In the genomic region with DNA sequence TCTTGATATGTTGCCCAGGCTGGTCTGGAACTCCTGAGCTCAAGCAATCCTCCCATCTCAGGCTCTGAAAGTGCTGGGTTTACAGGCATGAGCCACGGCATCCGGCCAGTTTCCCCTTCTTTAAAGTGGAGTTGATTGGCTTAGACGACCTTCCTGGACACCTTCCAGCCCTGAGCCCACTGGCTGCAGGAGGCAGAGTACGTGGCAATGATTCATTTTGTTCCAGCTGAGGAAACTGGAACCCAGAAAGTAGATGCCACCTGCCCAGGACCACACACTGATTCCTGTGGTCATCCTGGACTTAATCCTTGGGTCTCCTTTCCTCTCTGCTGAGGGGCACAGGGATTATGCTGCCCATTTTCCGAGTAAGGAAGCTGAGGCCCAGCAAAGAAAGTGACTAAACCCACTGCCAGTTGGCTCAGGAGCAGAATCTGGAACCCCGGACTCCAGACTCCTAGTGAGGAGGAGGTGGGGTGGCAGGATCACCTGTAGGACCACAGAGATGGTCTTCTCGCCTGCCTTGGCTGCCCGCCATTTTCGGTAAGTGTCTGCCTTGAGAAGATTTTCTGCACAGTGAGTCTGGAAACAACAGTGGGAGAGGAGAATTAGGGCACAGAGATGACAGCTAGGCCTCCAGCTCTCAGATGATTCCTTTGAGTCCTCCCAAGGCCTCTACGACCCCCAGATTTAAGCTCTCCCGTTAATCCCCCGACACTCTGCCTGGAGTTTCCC, we compare ENCODE assay signal across 8 cellular contexts. TPM values are rescaled to one million over a fixed set of nuclear protein-coding genes. Genes with fewer than 3 reads are reported as not detected.
DNase-seq lines count a peak whose midpoint lies in the region; ATAC-seq lines count a peak whose summit lies in the region.

No MANE protein-coding gene starts in this region.

- no peak for DNase-seq in activated naive CD4-positive, alpha-beta T cell (lab: John Stamatoyannopoulos, UW)
- DNase-seq in activated CD4-positive, alpha-beta memory T cell treated with anti-CD3 and anti-CD28 coated beads, Interleukin-2, amount 10 ng/mL, durations not matched to agents 7 days and 5 days, result no peak
- no peak for DNase-seq in stimulated activated naive B cell treated with anti-CD40 and anti-IgM and Interleukin-4, amounts not matched to agents 10 μg/mL and 1 μg/mL and 100 μg/mL, for 72 hours
- DNase-seq in DMS153 treated with DMSO at 0.1 percent for 48 hours (lab: John Stamatoyannopoulos, UW; ENCODE audit: unreplicated experiment), result no peak
- DNase-seq in globus pallidus (ENCODE audit: low spot score), result no peak

- H3K4me3 Mint-ChIP-seq in activated naive CD4-positive, alpha-beta T cell treated with anti-CD3 and anti-CD28 coated beads, Interleukin-2, amount 50 U/mL, for 24 hours, result peak overlapping the region; percentile 95
- peak overlapping the region; percentile 95 for H3K4me3 Mint-ChIP-seq in activated CD4-positive, alpha-beta memory T cell treated with anti-CD3 and anti-CD28 coated beads, Interleukin-2, amount 10 ng/mL, durations not matched to agents 7 days and 5 days
- H3K4me3 Mint-ChIP-seq in stimulated activated naive B cell treated with anti-CD40 and anti-IgM and Interleukin-4, amounts not matched to agents 10 μg/mL and 1 μg/mL and 100 μg/mL, for 72 hours, result peak overlapping the region; percentile 97 to 99

- H3K27me3 ChIP-seq in iPS-15b (ENCODE audit: control insufficient read depth, insufficient read depth, low read length), result no peaks in the 10 kb centered on the region

- peaks cover 6% of the 10 kb centered on the region for H3K4me1 ChIP-seq in iPS-15b (ENCODE audit: control insufficient read depth, insufficient read depth, low read length)

- H3K27ac Mint-ChIP-seq in activated naive CD4-positive, alpha-beta T cell treated with anti-CD3 and anti-CD28 coated beads, Interleukin-2, amount 50 U/mL, for 24 hours, result peak overlapping the region; percentile 90
- H3K27ac Mint-ChIP-seq in activated CD4-positive, alpha-beta memory T cell treated with anti-CD3 and anti-CD28 coated beads, Interleukin-2, amount 10 ng/mL, durations not matched to agents 7 days and 5 days, result peak overlapping the region; percentile 87
- peak overlapping the region; percentile 98 for H3K27ac Mint-ChIP-seq in stimulated activated naive B cell treated with anti-CD40 and anti-IgM and Interleukin-4, amounts not matched to agents 10 μg/mL and 1 μg/mL and 100 μg/mL, for 72 hours

- ATAC-seq in stimulated activated naive B cell treated with anti-CD40 and anti-IgM and Interleukin-4, amounts not matched to agents 10 μg/mL and 1 μg/mL and 100 μg/mL, for 72 hours (replicated peaks), result no peak
- no peak for ATAC-seq in HG03521 (IDR thresholded peaks at IDR 0.05; ENCODE audit: unreplicated experiment)

- H3K4me1 Mint-ChIP-seq in activated naive CD4-positive, alpha-beta T cell treated with anti-CD3 and anti-CD28 coated beads, Interleukin-2, amount 50 U/mL, for 24 hours, result peaks cover 44% of the 10 kb centered on the region
- peaks cover 43% of the 10 kb centered on the region for H3K4me1 Mint-ChIP-seq in activated CD4-positive, alpha-beta memory T cell treated with anti-CD3 and anti-CD28 coated beads, Interleukin-2, amount 10 ng/mL, durations not matched to agents 7 days and 5 days
- peaks cover 26 to 51% of the 10 kb centered on the region in 2 donors for H3K4me1 Mint-ChIP-seq in stimulated activated naive B cell treated with anti-CD40 and anti-IgM and Interleukin-4, amounts not matched to agents 10 μg/mL and 1 μg/mL and 100 μg/mL, for 72 hours

- CTCF ChIA-PET in activated CD4-positive, alpha-beta memory T cell treated with anti-CD3 and anti-CD28 coated beads, Interleukin-2, amount 10 ng/mL, durations not matched to agents 7 days and 5 days (lab: Charles Lee), result interaction anchor here (0.6 to 9.6 kb wide), 7 partner anchors 9 to 1867 kb away, joined by 3 to 95 read pairs (median 3); partner anchors contain the start of genes IRGQ and ZNF576

- POLR2A ChIA-PET in activated CD4-positive, alpha-beta memory T cell treated with anti-CD3 and anti-CD28 coated beads, Interleukin-2, amount 10 ng/mL, durations not matched to agents 7 days and 5 days (lab: Charles Lee), result interaction anchor here (0.9 to 3.0 kb wide), 10 partner anchors 10 to 127 kb away, joined by 3 to 57 read pairs (median 6); partner anchors contain the start of genes IRGQ, ZNF575 and ZNF576

- peak overlapping the region; percentile 70 for H3K9ac ChIP-seq in iPS-15b (ENCODE audit: low read depth, low read length)

- H3K27me3 Mint-ChIP-seq in activated naive CD4-positive, alpha-beta T cell treated with anti-CD3 and anti-CD28 coated beads, Interleukin-2, amount 50 U/mL, for 24 hours, result no peaks in the 10 kb centered on the region
- peaks cover 3% of the 10 kb centered on the region for H3K27me3 Mint-ChIP-seq in activated CD4-positive, alpha-beta memory T cell treated with anti-CD3 and anti-CD28 coated beads, Interleukin-2, amount 10 ng/mL, durations not matched to agents 7 days and 5 days
- H3K27me3 Mint-ChIP-seq in stimulated activated naive B cell treated with anti-CD40 and anti-IgM and Interleukin-4, amounts not matched to agents 10 μg/mL and 1 μg/mL and 100 μg/mL, for 72 hours, result no peaks in the 10 kb centered on the region

- H3K9me3 ChIP-seq in iPS-15b (ENCODE audit: control insufficient read depth, insufficient read depth, low read length), result no peaks in the 10 kb centered on the region

- H3K4me3 ChIP-seq in iPS-15b (ENCODE audit: low read depth, low read length), result peak overlapping the region; percentile 92

- H3K36me3 Mint-ChIP-seq in activated naive CD4-positive, alpha-beta T cell treated with anti-CD3 and anti-CD28 coated beads, Interleukin-2, amount 50 U/mL, for 24 hours, result no peaks in the 10 kb centered on the region
- H3K36me3 Mint-ChIP-seq in activated CD4-positive, alpha-beta memory T cell treated with anti-CD3 and anti-CD28 coated beads, Interleukin-2, amount 10 ng/mL, durations not matched to agents 7 days and 5 days (ENCODE audit: low read depth), result peaks cover 21% of the 10 kb centered on the region
- H3K36me3 Mint-ChIP-seq in stimulated activated naive B cell treated with anti-CD40 and anti-IgM and Interleukin-4, amounts not matched to agents 10 μg/mL and 1 μg/mL and 100 μg/mL, for 72 hours, result peaks cover 5 to 22% of the 10 kb centered on the region in 2 donors

- peaks cover 2% of the 10 kb centered on the region for H3K36me3 ChIP-seq in iPS-15b (ENCODE audit: control insufficient read depth, insufficient read depth, low read length)

- no peaks in the 10 kb centered on the region for H3K9me3 Mint-ChIP-seq in activated naive CD4-positive, alpha-beta T cell treated with anti-CD3 and anti-CD28 coated beads, Interleukin-2, amount 50 U/mL, for 24 hours
- no peaks in the 10 kb centered on the region for H3K9me3 Mint-ChIP-seq in activated CD4-positive, alpha-beta memory T cell treated with anti-CD3 and anti-CD28 coated beads, Interleukin-2, amount 10 ng/mL, durations not matched to agents 7 days and 5 days
- no peaks in the 10 kb centered on the region for H3K9me3 Mint-ChIP-seq in stimulated activated naive B cell treated with anti-CD40 and anti-IgM and Interleukin-4, amounts not matched to agents 10 μg/mL and 1 μg/mL and 100 μg/mL, for 72 hours

RNA-seq across cellular contexts. Expression of gene XRCC1, which starts 0.7 kb away (rescaled TPM):
- 10 to 100 TPM; 42.5 to 46.1 TPM for total RNA-seq in activated CD4-positive, alpha-beta memory T cell treated with anti-CD3 and anti-CD28 coated beads, Interleukin-2, amount 10 ng/mL, durations not matched to agents 7 days and 5 days

RNA-seq across cellular contexts. Expression of gene PINLYP, which starts 1.0 kb away (rescaled TPM):
- total RNA-seq in activated CD4-positive, alpha-beta memory T cell treated with anti-CD3 and anti-CD28 coated beads, Interleukin-2, amount 10 ng/mL, durations not matched to agents 7 days and 5 days, result 1 to 10 TPM; 3.7 to 4.4 TPM

RNA-seq across cellular contexts. Expression of gene IRGQ, which starts 21.3 kb away (rescaled TPM):
- total RNA-seq in activated CD4-positive, alpha-beta memory T cell treated with anti-CD3 and anti-CD28 coated beads, Interleukin-2, amount 10 ng/mL, durations not matched to agents 7 days and 5 days, result 10 to 100 TPM; 15.3 to 16.5 TPM

RNA-seq across cellular contexts. Expression of gene ZNF576, which starts 21.8 kb away (rescaled TPM):
- 10 to 100 TPM; 13.2 to 13.5 TPM for total RNA-seq in activated CD4-positive, alpha-beta memory T cell treated with anti-CD3 and anti-CD28 coated beads, Interleukin-2, amount 10 ng/mL, durations not matched to agents 7 days and 5 days

RNA-seq across cellular contexts. Expression of gene SRRM5, which starts 37.3 kb away (rescaled TPM):
- under 1 TPM; 0.28 to 0.45 TPM for total RNA-seq in activated CD4-positive, alpha-beta memory T cell treated with anti-CD3 and anti-CD28 coated beads, Interleukin-2, amount 10 ng/mL, durations not matched to agents 7 days and 5 days
